ENCODE assay signal across 9 cellular contexts in genomic region chr19:56670961-56671612, GRCh38. TPM values are rescaled to one million over a fixed set of nuclear protein-coding genes. Genes with fewer than 3 reads are reported as not detected.
A peak's percentile ranks its signal among the peaks of the same experiment; 100 is the strongest.
DNase-seq lines count a peak whose midpoint lies in the region; ATAC-seq and TF ChIP-seq lines count a peak whose summit lies in the region.
"Had no signal": no experiment of that assay in that cellular context is flagged by ENCODE, and none has a peak within 500 bp of the region (broad histone marks: within the 10 kb centered on the region; RNA-seq: fewer than 3 reads in every experiment).

No MANE protein-coding gene starts in this region.

- no peaks in the 10 kb centered on the region for H3K27me3 ChIP-seq in H7 (ENCODE audit: control insufficient read depth, insufficient read depth, low read length)
- no peaks in the 10 kb centered on the region for H3K27me3 ChIP-seq in cardiac muscle cell

- CTCF ChIA-PET in activated CD8-positive, alpha-beta T cell treated with anti-CD3 and anti-CD28 coated beads, Interleukin-2, amount 10 ng/mL, durations not matched to agents 7 days and 5 days (lab: Charles Lee) = no interaction called here

- peak overlapping the region; percentile 88 for H3K27ac Mint-ChIP-seq in activated CD8-positive, alpha-beta T cell treated with anti-CD3 and anti-CD28 coated beads, Interleukin-2, amount 10 ng/mL, durations not matched to agents 7 days and 5 days

- peaks cover 11% of the 10 kb centered on the region for H3K9me3 Mint-ChIP-seq in activated CD8-positive, alpha-beta T cell treated with anti-CD3 and anti-CD28 coated beads, Interleukin-2, amount 10 ng/mL, durations not matched to agents 7 days and 5 days (ENCODE audit: insufficient read depth)

- peak overlapping the region; percentile 80 for H3K4me3 Mint-ChIP-seq in activated CD8-positive, alpha-beta T cell treated with anti-CD3 and anti-CD28 coated beads, Interleukin-2, amount 10 ng/mL, durations not matched to agents 7 days and 5 days

- H3K4me3 ChIP-seq in H7 (ENCODE audit: insufficient read depth, low read depth, low read length) (peak overlapping the region; percentile 8; the same call in 1 of the 2 replicates), cardiac muscle cell (peak overlapping the region; percentile 14), skeletal muscle cell (ENCODE audit: low read depth, low read length) (peak overlapping the region; percentile 34)

- TF ChIP-seq CTCF in cardiac muscle cell (IDR thresholded peaks at IDR 0.05; ENCODE audit: low read depth, low read length) = no peak

- POLR2A ChIA-PET in activated CD8-positive, alpha-beta T cell treated with anti-CD3 and anti-CD28 coated beads, Interleukin-2, amount 10 ng/mL, durations not matched to agents 7 days and 5 days (lab: Charles Lee) = no interaction called here

- ATAC-seq in activated CD8-positive, alpha-beta T cell treated with anti-CD3 and anti-CD28 coated beads, Interleukin-2, amount 10 ng/mL, durations not matched to agents 7 days and 5 days = no peak
- ATAC-seq in GM21737 (IDR thresholded peaks at IDR 0.05; ENCODE audit: unreplicated experiment) (no peak), HG02870 (IDR thresholded peaks at IDR 0.05; ENCODE audit: unreplicated experiment) (no peak)

- no peaks in the 10 kb centered on the region for H3K9me3 ChIP-seq in cardiac muscle cell (ENCODE audit: low read depth)

- DNase-seq in H7 (no peak), cardiac muscle cell (ENCODE audit: low read depth in 1 of 2, low spot score in 1 of 2) (no peak), skeletal muscle cell (ENCODE audit: low read depth) (no peak), DMS114 treated with DMSO at 0.1 percent for 48 hours (lab: John Stamatoyannopoulos, UW; ENCODE audit: unreplicated experiment) (no peak)
- no peak for DNase-seq in activated CD8-positive, alpha-beta T cell treated with anti-CD3 and anti-CD28 coated beads, Interleukin-2, amount 10 ng/mL, durations not matched to agents 7 days and 5 days
- DNase-seq in stimulated activated CD4-positive, alpha-beta T cell treated with anti-CD3 and anti-CD28 coated beads, Interleukin-15, amount 100 ng/mL, for 24 hours = no peak
- DNase-seq: NCI-H510A had no signal

- no peaks in the 10 kb centered on the region for H3K27me3 Mint-ChIP-seq in activated CD8-positive, alpha-beta T cell treated with anti-CD3 and anti-CD28 coated beads, Interleukin-2, amount 10 ng/mL, durations not matched to agents 7 days and 5 days (ENCODE audit: low read depth)

- no peak overlapping the region for H3K27ac ChIP-seq in cardiac muscle cell

- no peaks in the 10 kb centered on the region for H3K4me1 ChIP-seq in cardiac muscle cell (ENCODE audit: low read depth)

- H3K4me1 Mint-ChIP-seq in activated CD8-positive, alpha-beta T cell treated with anti-CD3 and anti-CD28 coated beads, Interleukin-2, amount 10 ng/mL, durations not matched to agents 7 days and 5 days (ENCODE audit: low read depth) = peaks cover 12% of the 10 kb centered on the region

- H3K36me3 ChIP-seq in H7 (replicated peaks; ENCODE audit: control insufficient read depth, insufficient read depth, low read length) (no peaks in the 10 kb centered on the region), cardiac muscle cell (no peaks in the 10 kb centered on the region)

- peaks cover 10% of the 10 kb centered on the region for H3K36me3 Mint-ChIP-seq in activated CD8-positive, alpha-beta T cell treated with anti-CD3 and anti-CD28 coated beads, Interleukin-2, amount 10 ng/mL, durations not matched to agents 7 days and 5 days (ENCODE audit: low read depth)

RNA-seq across cellular contexts. Expression of gene ZNF835, which starts 0.5 kb away (rescaled TPM):
- not detected in 2 replicates for total RNA-seq in H7 (2014; rRNA removed; shearing (Covaris generic))
- 1 to 10 TPM; 1.3 to 1.8 TPM for total RNA-seq in activated CD8-positive, alpha-beta T cell treated with anti-CD3 and anti-CD28 coated beads, Interleukin-2, amount 10 ng/mL, durations not matched to agents 7 days and 5 days
- 0.11 and 0.98 TPM in 2 replicates for total RNA-seq in cardiac muscle cell
- polyA plus RNA-seq in cardiac muscle cell = 1.6 TPM in 1 of 2 replicates, not detected in the other

RNA-seq across cellular contexts. Expression of gene SMIM17, which starts 28.1 kb away (rescaled TPM):
- total RNA-seq in H7 (2014; rRNA removed; shearing (Covaris generic)) = not detected in 2 replicates
- total RNA-seq in activated CD8-positive, alpha-beta T cell treated with anti-CD3 and anti-CD28 coated beads, Interleukin-2, amount 10 ng/mL, durations not matched to agents 7 days and 5 days = under 1 TPM in 1 of 2 experiments, not detected in 1; 0.31 TPM
- 1.4 TPM in 1 of 2 replicates, not detected in the other for total RNA-seq in cardiac muscle cell
- polyA plus RNA-seq in cardiac muscle cell = 0.72 and 4.4 TPM in 2 replicates
